In the genomic region with DNA sequence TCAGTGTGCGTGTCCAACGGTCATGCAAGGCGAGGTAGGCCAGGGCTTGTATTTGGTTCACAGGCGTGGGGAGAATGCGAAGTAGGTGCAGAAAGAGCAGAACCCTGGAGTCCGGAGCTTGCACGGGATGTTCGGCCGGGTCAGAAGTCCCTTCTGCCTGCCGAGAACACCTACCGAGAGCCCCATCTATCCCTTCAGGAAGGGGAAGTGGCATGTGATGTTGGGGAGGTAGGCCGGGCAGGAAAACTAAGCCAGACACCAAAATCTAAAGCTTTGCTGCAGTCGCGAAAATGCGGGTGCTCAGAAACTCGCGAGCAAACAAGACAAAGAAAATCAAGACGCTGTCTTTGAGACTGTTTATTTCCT, we compare ENCODE assay signal across 8 cellular contexts. TPM values are rescaled to one million over a fixed set of nuclear protein-coding genes. Genes with fewer than 3 reads are reported as not detected.
DNase-seq lines count a peak whose midpoint lies in the region; ATAC-seq and TF ChIP-seq lines count a peak whose summit lies in the region.

No MANE protein-coding gene starts in this region.

- H2BK12ac ChIP-seq in neuronal stem cell (ENCODE audit: low read length) = no peak overlapping the region

- H3K79me2 ChIP-seq in fibroblast of lung (ENCODE audit: control insufficient read depth, insufficient read depth, low read length) = peaks cover 12% of the 10 kb centered on the region

- no peak overlapping the region for H2BK120ac ChIP-seq in neuronal stem cell (ENCODE audit: low read depth, low read length)

- H3K18ac ChIP-seq in neuronal stem cell (ENCODE audit: low read length) = peak overlapping the region; percentile 79

- H3K4me3 ChIP-seq in fibroblast of lung (replicated peaks in 1 of 4; ENCODE audit: control extremely low read depth in 1 of 4, insufficient read depth in 1 of 4, low read depth in 3 of 4, low read length in 4 of 4) = peak overlapping the region; percentile 25 to 78 (median 56)
- H3K4me3 ChIP-seq in neuronal stem cell (ENCODE audit: low read length in 2 of 2) = peak overlapping the region; percentile 25 to 88

- peak overlapping the region; percentile 94 for H3K27ac Mint-ChIP-seq in activated B cell treated with CpG ODN at 0.5 μM for 24 hours

- H3K27me3 ChIP-seq in fibroblast of lung (ENCODE audit: control insufficient read depth, insufficient read depth, low read length) = no peaks in the 10 kb centered on the region
- H3K27me3 ChIP-seq in neuronal stem cell (ENCODE audit: control insufficient read depth in 3 of 3, insufficient read depth in 3 of 3, low read depth in 1 of 3, low read length in 3 of 3) = no peaks in the 10 kb centered on the region

- H2BK15ac ChIP-seq in neuronal stem cell (ENCODE audit: low read length) = peak overlapping the region; percentile 77

- intact Hi-C loops in activated B cell treated with CpG ODN at 0.5 μM for 24 hours (cut with micrococcal nuclease) = loop anchor here (1.0 kb wide), 6 partner anchors 9 to 71 kb away; partner anchors contain the start of genes HNRNPUL2, NXF1, POLR2G and TMEM179B

- peak overlapping the region; percentile 20 for H2AK5ac ChIP-seq in neuronal stem cell (ENCODE audit: low read depth, low read length)

- POLR2A ChIA-PET in activated B cell treated with CpG ODN at 0.5 μM for 24 hours (lab: Charles Lee) = interaction anchor here (0.6 to 8.3 kb wide), 19 partner anchors 9 to 179 kb away, joined by 3 to 109 read pairs (median 16); partner anchors contain the start of genes BSCL2, C11orf98, CSKMT and GNG3
- POLR2A ChIA-PET in GM10248 (lab: Yijun Ruan, JAX) = interaction anchor here (0.6 to 3.5 kb wide), 8 partner anchors 10 to 179 kb away, joined by 3 to 21 read pairs (median 8); partner anchors contain the start of genes C11orf98, CSKMT, TMEM179B and TUT1

- H2AFZ ChIP-seq in fibroblast of lung (ENCODE audit: low read length) (peak overlapping the region; percentile 96), neuronal stem cell (ENCODE audit: low read length) (peak overlapping the region; percentile 96)

- ATAC-seq in HG03135 (IDR thresholded peaks at IDR 0.05; ENCODE audit: unreplicated experiment) (peak; percentile 13), activated B cell treated with CpG ODN at 0.5 μM for 24 hours (ENCODE audit: low read depth) (peak; percentile 6)

- TF ChIP-seq CTCF in activated B cell treated with CpG ODN at 0.5 μM for 24 hours (IDR thresholded peaks at IDR 0.05) (no peak), fibroblast of lung (conservative IDR thresholded peaks at IDR 0.05 in 1 of 2, IDR thresholded peaks at IDR 0.05 in 1 of 2; ENCODE audit: low read depth in 1 of 2, low read length in 2 of 2) (no peak), GM20000 (IDR thresholded peaks at IDR 0.05; ENCODE audit: extremely low read depth, missing control alignments) (no peak), GM10248 (IDR thresholded peaks at IDR 0.05; ENCODE audit: control extremely low read depth, extremely low read depth, low read depth, missing control alignments) (no peak)

- peaks cover 1% of the 10 kb centered on the region for H3K79me1 ChIP-seq in neuronal stem cell (ENCODE audit: low read depth, low read length)

- peak overlapping the region; percentile 92 for H3K4me3 Mint-ChIP-seq in activated B cell treated with CpG ODN at 0.5 μM for 24 hours

- H3K4me1 Mint-ChIP-seq in activated B cell treated with CpG ODN at 0.5 μM for 24 hours = peaks cover 28% of the 10 kb centered on the region

- H3K9me3 ChIP-seq in fibroblast of lung (ENCODE audit: control insufficient read depth, insufficient read depth, low read depth, low read length) = no peaks in the 10 kb centered on the region
- H3K9me3 ChIP-seq in neuronal stem cell (replicated peaks in 1 of 2; ENCODE audit: control insufficient read depth in 2 of 2, insufficient read depth in 1 of 2, low read depth in 1 of 2, low read length in 2 of 2) = no peaks in the 10 kb centered on the region

- no peak overlapping the region for H4K91ac ChIP-seq in neuronal stem cell (ENCODE audit: low read depth, low read length, poor library complexity)

- CTCF ChIA-PET in activated B cell treated with CpG ODN at 0.5 μM for 24 hours (lab: Charles Lee) = interaction anchor here (1.3 to 7.5 kb wide), 4 partner anchors 8 to 346 kb away, joined by 3 to 45 read pairs (median 4); partner anchors contain the start of genes TMEM179B and TUT1
- CTCF ChIA-PET in GM10248 (lab: Yijun Ruan, JAX) = interaction anchor here (0.8 to 12.6 kb wide), 16 partner anchors 9 to 177 kb away, joined by 3 to 159 read pairs (median 4); partner anchors contain the start of genes HNRNPUL2, POLR2G, TMEM179B and ZBTB3

- H3K27me3 Mint-ChIP-seq in activated B cell treated with CpG ODN at 0.5 μM for 24 hours = no peaks in the 10 kb centered on the region

- no CpG with 5 or more reads among the region's 18 CpGs for WGBS in neuronal stem cell (ENCODE audit: extremely low coverage in 2 of 2, insufficient read length in 2 of 2, insufficient replicate concordance in 1 of 2), 2 donors

- H3K4ac ChIP-seq in neuronal stem cell (ENCODE audit: low read length) = peak overlapping the region; percentile 47

- H3K4me1 ChIP-seq in fibroblast of lung (ENCODE audit: control insufficient read depth, extremely low read depth, insufficient read depth, low read length) (peaks cover 6% of the 10 kb centered on the region), neuronal stem cell (ENCODE audit: control insufficient read depth in 2 of 2, insufficient read depth in 1 of 2, low read depth in 1 of 2, low read length in 2 of 2) (peaks cover 10 to 19% of the 10 kb centered on the region in 2 donors)

- H4K8ac ChIP-seq in neuronal stem cell (ENCODE audit: low read depth, low read length) = peak overlapping the region; percentile 98

- peak; percentile 79 for DNase-seq in GF-D8 (lab: John Stamatoyannopoulos, UW)
- no peak for DNase-seq in activated B cell treated with CpG ODN at 0.5 μM for 24 hours
- DNase-seq in fibroblast of lung (ENCODE audit: low read depth in 2 of 2) = no peak
- DNase-seq in neuronal stem cell (ENCODE audit: low spot score) = no peak
- DNase-seq in GM20000 (ENCODE audit: low spot score) = no peak
- no peak for DNase-seq in LoVo (ENCODE audit: low spot score)
- DNase-seq in GM10248 (ENCODE audit: extremely low spot score) = no peak

- H2BK5ac ChIP-seq in neuronal stem cell (ENCODE audit: low read length) = no peak overlapping the region

- H3K27ac ChIP-seq in fibroblast of lung (ENCODE audit: insufficient read depth, low read length) = peak overlapping the region; percentile 91
- H3K27ac ChIP-seq in neuronal stem cell (replicated peaks; ENCODE audit: low read length) = peak overlapping the region; percentile 98

- H3K14ac ChIP-seq in neuronal stem cell (ENCODE audit: low read length) = no peak overlapping the region

- H3K36me3 Mint-ChIP-seq in activated B cell treated with CpG ODN at 0.5 μM for 24 hours (ENCODE audit: low read depth) = peaks cover 32% of the 10 kb centered on the region

- H3K9me3 Mint-ChIP-seq in activated B cell treated with CpG ODN at 0.5 μM for 24 hours = no peaks in the 10 kb centered on the region

- H3K4me2 ChIP-seq in fibroblast of lung (ENCODE audit: extremely low read depth, insufficient read depth, low read length) = peak overlapping the region; percentile 97
- peak overlapping the region; percentile 78 for H3K4me2 ChIP-seq in neuronal stem cell (ENCODE audit: insufficient read depth, low read length, poor library complexity, severe bottlenecking)

- H3K9ac ChIP-seq in fibroblast of lung (ENCODE audit: insufficient read depth, low read length) (peak overlapping the region; percentile 50), neuronal stem cell (ENCODE audit: low read depth, low read length, poor library complexity) (peak overlapping the region; percentile 45)

- H3K36me3 ChIP-seq in fibroblast of lung (ENCODE audit: control insufficient read depth, insufficient read depth, low read length) = peaks cover 5% of the 10 kb centered on the region
- H3K36me3 ChIP-seq in neuronal stem cell (replicated peaks in 1 of 2; ENCODE audit: control insufficient read depth in 2 of 2, insufficient read depth in 2 of 2, low read length in 2 of 2) = peaks cover 19 to 43% of the 10 kb centered on the region in 2 donors

- H4K20me1 ChIP-seq in fibroblast of lung (ENCODE audit: control insufficient read depth, extremely low read depth, insufficient read depth, low read length) = no peaks in the 10 kb centered on the region

- H3K23ac ChIP-seq in neuronal stem cell (ENCODE audit: low read depth, low read length, poor library complexity) = peak overlapping the region; percentile 69

RNA-seq across cellular contexts. Expression of gene TAF6L, which starts 0.4 kb away (rescaled TPM):
- total RNA-seq in activated B cell treated with CpG ODN at 0.5 μM for 24 hours (32.9 and 38.6 TPM in 2 replicates), fibroblast of lung (16.7 and 18.8 TPM in 2 replicates)
- polyA plus RNA-seq in fibroblast of lung = 10.0 and 12.7 TPM in 2 replicates
- polyA plus RNA-seq in fibroblast of lung (2012) = 8.8 and 11.7 TPM in 2 replicates
- 18.7 and 23.0 TPM in 2 replicates for polyA minus RNA-seq in fibroblast of lung (ENCODE audit: low replicate concordance)
- polyA plus RNA-seq in neuronal stem cell (2013, experiment 1 of 2) = 13.5 TPM
- 15.0 TPM for polyA plus RNA-seq in neuronal stem cell (2013, experiment 2 of 2)

RNA-seq across cellular contexts. Expression of gene POLR2G, which starts 9.4 kb away (rescaled TPM):
- 109 and 116 TPM in 2 replicates for total RNA-seq in activated B cell treated with CpG ODN at 0.5 μM for 24 hours
- 68.8 and 80.6 TPM in 2 replicates for total RNA-seq in fibroblast of lung
- 216 and 228 TPM in 2 replicates for polyA plus RNA-seq in fibroblast of lung
- 145 and 168 TPM in 2 replicates for polyA plus RNA-seq in fibroblast of lung (2012)
- polyA minus RNA-seq in fibroblast of lung (ENCODE audit: low replicate concordance) = 85.1 and 181 TPM in 2 replicates
- polyA plus RNA-seq in neuronal stem cell (2013, experiment 1 of 2) = 94.4 TPM
- 93.6 TPM for polyA plus RNA-seq in neuronal stem cell (2013, experiment 2 of 2)

RNA-seq across cellular contexts. Expression of gene TMEM179B, which starts 16.4 kb away (rescaled TPM):
- 34.9 and 47.7 TPM in 2 replicates for total RNA-seq in activated B cell treated with CpG ODN at 0.5 μM for 24 hours
- 27.5 and 41.9 TPM in 2 replicates for total RNA-seq in fibroblast of lung
- polyA plus RNA-seq in fibroblast of lung = 64.8 and 69.5 TPM in 2 replicates
- 65.6 and 75.1 TPM in 2 replicates for polyA plus RNA-seq in fibroblast of lung (2012)
- polyA minus RNA-seq in fibroblast of lung (ENCODE audit: low replicate concordance) = 104 and 112 TPM in 2 replicates
- polyA plus RNA-seq in neuronal stem cell (2013, experiment 1 of 2) = 36.7 TPM
- polyA plus RNA-seq in neuronal stem cell (2013, experiment 2 of 2) = 35.2 TPM

RNA-seq across cellular contexts. Expression of gene ZBTB3, which starts 16.8 kb away (rescaled TPM):
- 17.6 and 19.9 TPM in 2 replicates for total RNA-seq in activated B cell treated with CpG ODN at 0.5 μM for 24 hours
- total RNA-seq in fibroblast of lung = 13.4 and 14.4 TPM in 2 replicates
- 6.2 and 6.8 TPM in 2 replicates for polyA plus RNA-seq in fibroblast of lung
- polyA plus RNA-seq in fibroblast of lung (2012) = 2.3 and 3.6 TPM in 2 replicates
- 13.5 and 18.3 TPM in 2 replicates for polyA minus RNA-seq in fibroblast of lung (ENCODE audit: low replicate concordance)
- polyA plus RNA-seq in neuronal stem cell (2013, experiment 1 of 2) = 12.1 TPM
- polyA plus RNA-seq in neuronal stem cell (2013, experiment 2 of 2) = 11.2 TPM

RNA-seq across cellular contexts. Expression of gene TMEM223, which starts 21.0 kb away (rescaled TPM):
- total RNA-seq in activated B cell treated with CpG ODN at 0.5 μM for 24 hours (13.0 and 15.0 TPM in 2 replicates), fibroblast of lung (11.7 and 16.4 TPM in 2 replicates)
- polyA plus RNA-seq in fibroblast of lung = 14.4 and 15.4 TPM in 2 replicates
- 10.2 and 11.1 TPM in 2 replicates for polyA plus RNA-seq in fibroblast of lung (2012)
- 1.1 and 3.6 TPM in 2 replicates for polyA minus RNA-seq in fibroblast of lung (ENCODE audit: low replicate concordance)
- 41.0 TPM for polyA plus RNA-seq in neuronal stem cell (2013, experiment 1 of 2)
- 39.1 TPM for polyA plus RNA-seq in neuronal stem cell (2013, experiment 2 of 2)
